ENCODE assay signal across 8 cellular contexts in genomic region chr15:101250931-101251829, GRCh38. TPM values are rescaled to one million over a fixed set of nuclear protein-coding genes. Genes with fewer than 3 reads are reported as not detected.
DNase-seq lines count a peak whose midpoint lies in the region; ATAC-seq and TF ChIP-seq lines count a peak whose summit lies in the region.

No MANE protein-coding gene starts in this region.

- peak; percentile 31 for ATAC-seq in activated CD8-positive, alpha-beta memory T cell treated with anti-CD3 and anti-CD28 coated beads, Interleukin-2, amount 10 ng/mL, durations not matched to agents 7 days and 5 days

- CTCF ChIA-PET in activated CD8-positive, alpha-beta memory T cell treated with anti-CD3 and anti-CD28 coated beads, Interleukin-2, amount 10 ng/mL, durations not matched to agents 7 days and 5 days (lab: Charles Lee), result interaction anchor here (0.7 to 20.8 kb wide), 17 partner anchors 7 to 246 kb away, joined by 3 to 244 read pairs (median 5); no protein-coding TSS in a partner anchor

- WGBS in esophagus squamous epithelium, 2 donors, result 0 to 1% methylated on average over 2 to 16 of the region's 149 CpGs

- H3K36me3 ChIP-seq in H7 (replicated peaks; ENCODE audit: control insufficient read depth, insufficient read depth, low read length), result peaks cover 3% of the 10 kb centered on the region
- no peaks in the 10 kb centered on the region for H3K36me3 ChIP-seq in esophagus squamous epithelium

- peaks cover 32 to 62% (median 44%) of the 10 kb centered on the region in 3 donors for H3K4me1 ChIP-seq in esophagus squamous epithelium

- DNase-seq in NCI-H1417 (lab: John Stamatoyannopoulos, UW) (peak; percentile 58 to 66 (median 64)), NCI-H1417 treated with DMSO at 0.1 percent for 48 hours (lab: John Stamatoyannopoulos, UW) (no peak), H7 (peak; percentile 87), LHCN-M2 (ENCODE audit: low read depth) (peak; percentile 41), esophagus squamous epithelium (lab: John Stamatoyannopoulos, UW) (no peak), nephron progenitor cell (peak; percentile 71), NOMO-1 treated with dmso at 0.1 percent for 144 hours (lab: John Stamatoyannopoulos, UW; ENCODE audit: unreplicated experiment) (no peak)
- DNase-seq in activated CD8-positive, alpha-beta memory T cell treated with anti-CD3 and anti-CD28 coated beads, Interleukin-2, amount 10 ng/mL, durations not matched to agents 7 days and 5 days, result peak; percentile 43

- H3K36me3 Mint-ChIP-seq in activated CD8-positive, alpha-beta memory T cell treated with anti-CD3 and anti-CD28 coated beads, Interleukin-2, amount 10 ng/mL, durations not matched to agents 7 days and 5 days, result peaks cover 31% of the 10 kb centered on the region
- peaks cover 22% of the 10 kb centered on the region for H3K36me3 Mint-ChIP-seq in nephron progenitor cell (ENCODE audit: low read depth)

- intact Hi-C loops in esophagus squamous epithelium (cut with DNase I), result no loop called here

- peak overlapping the region; percentile 82 for H3K4me3 ChIP-seq in H7 (ENCODE audit: insufficient read depth, low read depth, low read length)
- peak overlapping the region; percentile 70 to 95 (median 80) for H3K4me3 ChIP-seq in esophagus squamous epithelium

- no peaks in the 10 kb centered on the region for H3K9me3 ChIP-seq in esophagus squamous epithelium

- H3K9me3 Mint-ChIP-seq in activated CD8-positive, alpha-beta memory T cell treated with anti-CD3 and anti-CD28 coated beads, Interleukin-2, amount 10 ng/mL, durations not matched to agents 7 days and 5 days (ENCODE audit: low read depth), result no peaks in the 10 kb centered on the region
- H3K9me3 Mint-ChIP-seq in nephron progenitor cell, result no peaks in the 10 kb centered on the region

- H3K27ac Mint-ChIP-seq in activated CD8-positive, alpha-beta memory T cell treated with anti-CD3 and anti-CD28 coated beads, Interleukin-2, amount 10 ng/mL, durations not matched to agents 7 days and 5 days, result peak overlapping the region; percentile 85
- peak overlapping the region; percentile 88 for H3K27ac Mint-ChIP-seq in nephron progenitor cell

- TF ChIP-seq CTCF in esophagus squamous epithelium (IDR thresholded peaks at IDR 0.05), result peak in 1 of 6 experiments; percentile 15
- no peak for TF ChIP-seq CTCF in nephron progenitor cell (IDR thresholded peaks at IDR 0.05)

- peak overlapping the region; percentile 85 to 99 (median 94) for H3K27ac ChIP-seq in esophagus squamous epithelium

- H3K27me3 ChIP-seq in H7 (ENCODE audit: control insufficient read depth, insufficient read depth, low read length) (no peaks in the 10 kb centered on the region), esophagus squamous epithelium (no peaks in the 10 kb centered on the region)

- peaks cover 72% of the 10 kb centered on the region for H3K4me1 Mint-ChIP-seq in activated CD8-positive, alpha-beta memory T cell treated with anti-CD3 and anti-CD28 coated beads, Interleukin-2, amount 10 ng/mL, durations not matched to agents 7 days and 5 days
- H3K4me1 Mint-ChIP-seq in nephron progenitor cell, result peaks cover 64% of the 10 kb centered on the region

- no peak for TF ChIP-seq POLR2A in esophagus squamous epithelium (IDR thresholded peaks at IDR 0.05)

- peak overlapping the region; percentile 80 for H3K4me3 Mint-ChIP-seq in activated CD8-positive, alpha-beta memory T cell treated with anti-CD3 and anti-CD28 coated beads, Interleukin-2, amount 10 ng/mL, durations not matched to agents 7 days and 5 days
- H3K4me3 Mint-ChIP-seq in nephron progenitor cell, result peak overlapping the region; percentile 92

- no peaks in the 10 kb centered on the region for H3K27me3 Mint-ChIP-seq in activated CD8-positive, alpha-beta memory T cell treated with anti-CD3 and anti-CD28 coated beads, Interleukin-2, amount 10 ng/mL, durations not matched to agents 7 days and 5 days
- H3K27me3 Mint-ChIP-seq in nephron progenitor cell (ENCODE audit: low read depth, poor library complexity), result no peaks in the 10 kb centered on the region

RNA-seq across cellular contexts. Expression of gene CHSY1, which starts 0.7 kb away (rescaled TPM):
- 45.8 and 64.9 TPM in 2 replicates for total RNA-seq in H7 (2014; rRNA removed; shearing (Covaris generic))
- total RNA-seq in LHCN-M2 (2014; rRNA removed), result 20.5 and 21.8 TPM in 2 replicates
- polyA plus RNA-seq in LHCN-M2 (2012), result 10.1 TPM
- 10 to 100 TPM; 50.5 to 59.4 TPM for total RNA-seq in activated CD8-positive, alpha-beta memory T cell treated with anti-CD3 and anti-CD28 coated beads, Interleukin-2, amount 10 ng/mL, durations not matched to agents 7 days and 5 days
- 10 to 100 TPM in 3 of 4 donors, 1 to 10 TPM in 1; 8.8 to 19.3 (median 11.4) TPM for total RNA-seq in esophagus squamous epithelium

RNA-seq across cellular contexts. Expression of gene SELENOS, which starts 26.1 kb away (rescaled TPM):
- 52.2 and 55.5 TPM in 2 replicates for total RNA-seq in H7 (2014; rRNA removed; shearing (Covaris generic))
- total RNA-seq in LHCN-M2 (2014; rRNA removed), result 58.7 and 73.5 TPM in 2 replicates
- 56.2 TPM for polyA plus RNA-seq in LHCN-M2 (2012)
- total RNA-seq in activated CD8-positive, alpha-beta memory T cell treated with anti-CD3 and anti-CD28 coated beads, Interleukin-2, amount 10 ng/mL, durations not matched to agents 7 days and 5 days, result 10 to 100 TPM; 33.1 to 49.0 TPM
- total RNA-seq in esophagus squamous epithelium, result 10 to 100 TPM; 57.6 to 69.6 (median 63.4) TPM

RNA-seq across cellular contexts. Expression of gene SNRPA1, which starts 43.9 kb away (rescaled TPM):
- total RNA-seq in H7 (2014; rRNA removed; shearing (Covaris generic)), result 32.3 and 35.5 TPM in 2 replicates
- 25.1 and 25.4 TPM in 2 replicates for total RNA-seq in LHCN-M2 (2014; rRNA removed)
- 42.7 TPM for polyA plus RNA-seq in LHCN-M2 (2012)
- total RNA-seq in activated CD8-positive, alpha-beta memory T cell treated with anti-CD3 and anti-CD28 coated beads, Interleukin-2, amount 10 ng/mL, durations not matched to agents 7 days and 5 days, result 100 to 1,000 TPM; 132 to 151 TPM
- 10 to 100 TPM; 29.7 to 57.1 (median 47.5) TPM for total RNA-seq in esophagus squamous epithelium

Comparison
In these comparisons a context has a peak if more than half of its experiments do, and no peak if none do; other contexts are left out.
1. DNase-seq: peak in NCI-H1417 (3 of 3), H7 (single experiment), LHCN-M2 (single experiment), activated CD8-positive, alpha-beta memory T cell treated with anti-CD3 and anti-CD28 coated beads, Interleukin-2, amount 10 ng/mL, durations not matched to agents 7 days and 5 days (single experiment) and nephron progenitor cell (single experiment); none in NCI-H1417 treated with DMSO at 0.1 percent for 48 hours (single experiment), esophagus squamous epithelium (single experiment) and NOMO-1 treated with dmso at 0.1 percent for 144 hours (single experiment).